23 cellular contexts compared by ENCODE assay signal in genomic region chr6:32716396-32716795, GRCh38. TPM values are rescaled to one million over a fixed set of nuclear protein-coding genes. Genes with fewer than 3 reads are reported as not detected.
A peak's percentile ranks its signal among the peaks of the same experiment; 100 is the strongest.
DNase-seq lines count a peak whose midpoint lies in the region; ATAC-seq and TF ChIP-seq lines count a peak whose summit lies in the region.
"Had no signal": no experiment of that assay in that cellular context is flagged by ENCODE, and none has a peak within 500 bp of the region (broad histone marks: within the 10 kb centered on the region; RNA-seq: fewer than 3 reads in every experiment).

No MANE protein-coding gene starts in this region.

- no peak overlapping the region for H4K91ac ChIP-seq in trophoblast cell (ENCODE audit: low read depth, low read length)

- H3K27ac ChIP-seq in HCT116 (ENCODE audit: low read depth, low read length) (no peak overlapping the region), SU-DHL-6 (ENCODE audit: low read depth, low read length) (no peak overlapping the region), trophoblast cell (ENCODE audit: low read depth, low read length) (no peak overlapping the region)
- H3K27ac ChIP-seq: BLaER1, Peyer's patch had no signal

- no peak for TF ChIP-seq POLR2A in HCT116 (IDR thresholded peaks at IDR 0.05; ENCODE audit: borderline replicate concordance, extremely low read depth, insufficient read depth, insufficient read length)

- H4K20me1 ChIP-seq in HCT116 (ENCODE audit: insufficient read depth) (no peaks in the 10 kb centered on the region), SU-DHL-6 (ENCODE audit: low read depth, low read length) (no peaks in the 10 kb centered on the region)
- H4K20me1 ChIP-seq: BLaER1 had no signal

- H3K23ac ChIP-seq in trophoblast cell (ENCODE audit: low read length) = no peak overlapping the region

- no peak overlapping the region for H4K12ac ChIP-seq in trophoblast cell (ENCODE audit: low read depth, low read length)

- CTCF ChIA-PET in HCT116 (lab: Charles Lee) = interaction anchor here (0.6 to 1.0 kb wide), 3 partner anchors 16 to 152 kb away, joined by 3 read pairs; partner anchors contain the start of gene TAP1

- WGBS in trophoblast cell (ENCODE audit: extremely low coverage, insufficient coverage, insufficient read length) = no CpG with 5 or more reads among the region's 3 CpGs

- no peak overlapping the region for H3K14ac ChIP-seq in trophoblast cell (ENCODE audit: low read length)

- H2BK120ac ChIP-seq in trophoblast cell (ENCODE audit: insufficient read depth, low read length, poor library complexity) = no peak overlapping the region

- H2BK12ac ChIP-seq in trophoblast cell (ENCODE audit: low read length) = no peak overlapping the region

- TF ChIP-seq CTCF in GM12872 (IDR thresholded peaks at IDR 0.05; ENCODE audit: insufficient read depth, low read depth, low read length) (peak; percentile 27; the same call in 1 of the 3 replicates), HCT116 (IDR thresholded peaks at IDR 0.05 in 2 of 3, conservative IDR thresholded peaks at IDR 0.05 in 1 of 3; ENCODE audit: borderline replicate concordance in 1 of 3, insufficient read depth in 1 of 3, low read depth in 2 of 3, low read length in 2 of 3) (peak in 2 of 3 experiments; percentile 24 to 40; a peak in 3 of 6 replicates), SU-DHL-6 (IDR thresholded peaks at IDR 0.05; ENCODE audit: insufficient read depth, low read length, poor library complexity, severe bottlenecking) (peak; percentile 17)

- DNase-seq in HCT116 (ENCODE audit: low read depth, low spot score) = no peak
- DNase-seq in trophoblast cell = peak; percentile 5 to 45
- no peak for DNase-seq in T1000 (lab: John Stamatoyannopoulos, UW)
- DNase-seq in DMS 273 treated with DMSO at 0.1 percent for 48 hours (lab: John Stamatoyannopoulos, UW) = no peak
- DNase-seq: ACHN; Caco-2; CD4-positive, alpha-beta memory T cell; Karpas-422; NCI-H1694; NCI-H2081; NCI-H2171; NCI-H446; NCI-H526; Peyer's patch; T-cell had no signal

- no peak overlapping the region for H3K9ac ChIP-seq in HCT116 (ENCODE audit: low read length)
- H3K9ac ChIP-seq in SU-DHL-6 (ENCODE audit: low read length) = no peak overlapping the region
- H3K9ac ChIP-seq in trophoblast cell (ENCODE audit: low read length) = no peak overlapping the region
- H3K9ac ChIP-seq: BLaER1 had no signal

- H2BK5ac ChIP-seq in trophoblast cell (ENCODE audit: low read depth, low read length, poor library complexity) = no peak overlapping the region

- no peak overlapping the region for H3K18ac ChIP-seq in trophoblast cell (ENCODE audit: low read length)

- H3K4me2 ChIP-seq in HCT116 (ENCODE audit: low read length) (no peak overlapping the region), SU-DHL-6 (ENCODE audit: low read depth, low read length, poor library complexity, severe bottlenecking) (no peak overlapping the region), trophoblast cell (ENCODE audit: low read length) (no peak overlapping the region)
- H3K4me2 ChIP-seq: BLaER1 had no signal

- no peak overlapping the region for H3K4ac ChIP-seq in trophoblast cell (ENCODE audit: low read depth, low read length)

- BruUV-seq in HCT116 (replicated peaks; lab: Mats Ljungman, UMichigan) = no TSS peak

- POLR2A ChIA-PET in HCT116 (lab: Charles Lee) = no interaction called here

- no peaks in the 10 kb centered on the region for H3K27me3 ChIP-seq in HCT116 (ENCODE audit: insufficient read depth, low read length)
- no peaks in the 10 kb centered on the region for H3K27me3 ChIP-seq in SU-DHL-6 (ENCODE audit: low read length)
- H3K27me3 ChIP-seq in trophoblast cell (ENCODE audit: insufficient read depth, low read length) = no peaks in the 10 kb centered on the region
- H3K27me3 ChIP-seq: BLaER1, Peyer's patch had no signal

- intact Hi-C loops in HCT116 (cut with micrococcal nuclease) = no loop called here

- H3K36me3 ChIP-seq in HCT116 (ENCODE audit: control insufficient read depth in 1 of 2, insufficient read depth in 2 of 2, low read length in 2 of 2) (no peaks in the 10 kb centered on the region), SU-DHL-6 (ENCODE audit: low read length) (no peaks in the 10 kb centered on the region), trophoblast cell (ENCODE audit: control insufficient read depth in 1 of 2, insufficient read depth in 2 of 2, low read length in 2 of 2) (no peaks in the 10 kb centered on the region)
- H3K36me3 ChIP-seq: BLaER1, Peyer's patch had no signal

- no peak overlapping the region for H3K4me3 ChIP-seq in HCT116 (replicated peaks in 1 of 2; ENCODE audit: low read depth in 1 of 2, low read length in 2 of 2)
- no peak overlapping the region for H3K4me3 ChIP-seq in SU-DHL-6 (ENCODE audit: insufficient read depth, low read length, poor library complexity, severe bottlenecking)
- no peak overlapping the region for H3K4me3 ChIP-seq in trophoblast cell (ENCODE audit: low read depth, low read length)
- H3K4me3 ChIP-seq: BLaER1, Peyer's patch had no signal

- H2AFZ ChIP-seq in HCT116 (ENCODE audit: low read depth, low read length, poor library complexity, severe bottlenecking) (no peak overlapping the region), SU-DHL-6 (ENCODE audit: low read depth, low read length, severe bottlenecking) (no peak overlapping the region), trophoblast cell (ENCODE audit: insufficient read depth, low read length, poor library complexity) (no peak overlapping the region)

- TF ChIP-seq RAD21 in HCT116 (IDR thresholded peaks at IDR 0.05; ENCODE audit: low read depth) = peak; percentile 37; the same call in 1 of the 2 replicates

- no peaks in the 10 kb centered on the region for H3K9me3 ChIP-seq in HCT116 (ENCODE audit: control insufficient read depth in 1 of 2, insufficient read depth in 1 of 2, low read depth in 1 of 2, low read length in 2 of 2)
- H3K9me3 ChIP-seq in SU-DHL-6 (ENCODE audit: insufficient read depth, low read length) = no peaks in the 10 kb centered on the region
- H3K9me3 ChIP-seq in trophoblast cell (ENCODE audit: insufficient read depth, low read depth, low read length) = no peaks in the 10 kb centered on the region
- H3K9me3 ChIP-seq: BLaER1, Caco-2, Peyer's patch had no signal

- H3K4me1 ChIP-seq in HCT116 (ENCODE audit: control insufficient read depth in 1 of 2, insufficient read depth in 2 of 2, low read length in 2 of 2) = no peaks in the 10 kb centered on the region
- H3K4me1 ChIP-seq in trophoblast cell (ENCODE audit: control insufficient read depth in 1 of 2, insufficient read depth in 2 of 2, low read length in 2 of 2) = no peaks in the 10 kb centered on the region
- H3K4me1 ChIP-seq: BLaER1, Caco-2, Peyer's patch had no signal

- H4K8ac ChIP-seq in trophoblast cell (ENCODE audit: low read depth, low read length) = no peak overlapping the region

- ATAC-seq in HCT116 (peak; percentile 66), HG03565 (IDR thresholded peaks at IDR 0.05; ENCODE audit: unreplicated experiment) (no peak)
- ATAC-seq: SK-N-SH treated with all-trans-retinoic acid at 6 μM for 48 hours, T-cell had no signal

- H3K79me2 ChIP-seq in HCT116 (ENCODE audit: insufficient read depth, low read length) (no peaks in the 10 kb centered on the region), SU-DHL-6 (ENCODE audit: insufficient read depth, low read length) (no peaks in the 10 kb centered on the region), trophoblast cell (ENCODE audit: control insufficient read depth, insufficient read depth, low read length, poor library complexity) (no peaks in the 10 kb centered on the region)

- H3F3A ChIP-seq in SU-DHL-6 (ENCODE audit: insufficient read depth) = no peaks in the 10 kb centered on the region

- RAD21 ChIA-PET in HCT116 (lab: Charles Lee; ENCODE audit: low non-redundant PET in 1 of 2, low total read pairs in 2 of 2, uncharacterized antibody in 2 of 2, unreplicated experiment in 2 of 2) = interaction anchor here in 1 of 2 experiments (0.5 kb wide), 1 partner anchor 284 kb away, joined by 3 read pairs; no protein-coding TSS in a partner anchor

- H3K79me1 ChIP-seq in trophoblast cell (ENCODE audit: low read length) = no peaks in the 10 kb centered on the region

- H3K9me2 ChIP-seq in HCT116 (ENCODE audit: insufficient read depth) = no peaks in the 10 kb centered on the region
- H3K9me2 ChIP-seq in SU-DHL-6 (replicated peaks; ENCODE audit: insufficient read depth, low read length) = no peaks in the 10 kb centered on the region

- no peak overlapping the region for H2AK5ac ChIP-seq in trophoblast cell (ENCODE audit: low read length)

TF ChIP-seq in HCT116, 20 proteins besides CTCF, POLR2A, EP300 and RAD21:
- no peak for TF ChIP-seq CEBPB (IDR thresholded peaks at IDR 0.05; ENCODE audit: low read depth)
- no peak for TF ChIP-seq FOSL1 (IDR thresholded peaks at IDR 0.05; ENCODE audit: low read depth)
- no peak for TF ChIP-seq ELF1 (IDR thresholded peaks at IDR 0.05; ENCODE audit: borderline replicate concordance, low read depth)
- TF ChIP-seq JUND (IDR thresholded peaks at IDR 0.05) = no peak
- no peak for TF ChIP-seq EZH2phosphoT487 (IDR thresholded peaks at IDR 0.05; ENCODE audit: borderline replicate concordance)
- no peak for TF ChIP-seq SP1 (IDR thresholded peaks at IDR 0.05; ENCODE audit: low read depth)
- TF ChIP-seq CBX3 (IDR thresholded peaks at IDR 0.05; ENCODE audit: low read depth) = no peak
- no peak for TF ChIP-seq ATF3 (IDR thresholded peaks at IDR 0.05)
- TF ChIP-seq POLR2AphosphoS5 (IDR thresholded peaks at IDR 0.05; ENCODE audit: low read depth, low read length) = no peak
- TF ChIP-seq MAX (IDR thresholded peaks at IDR 0.05) = no peak
TF ChIP-seq in HCT116: peak in this region for 0.

RNA-seq across cellular contexts. Expression of gene HLA-DQA2, which starts 24.8 kb away (rescaled TPM):
- not detected for total RNA-seq in HCT116 (2021; ENCODE audit: unreplicated experiment)
- polyA plus RNA-seq in HCT116 (2012) = not detected in 2 replicates
- polyA plus RNA-seq in trophoblast cell (2013) = not detected in 2 replicates
- total RNA-seq: Caco-2; CD4-positive, alpha-beta memory T cell; Daoy; H1; MCF 10A had no signal
- polyA plus RNA-seq: H1 had no signal

RNA-seq across cellular contexts. Expression of gene HLA-DQB2, which starts 46.9 kb away (rescaled TPM):
- 1.8 TPM for total RNA-seq in HCT116 (2021; ENCODE audit: unreplicated experiment)
- polyA plus RNA-seq in HCT116 (2012) = 0.31 and 0.51 TPM in 2 replicates
- not detected in 2 replicates for polyA plus RNA-seq in trophoblast cell (2013)
- total RNA-seq: Caco-2; CD4-positive, alpha-beta memory T cell; Daoy; H1; MCF 10A; Peyer's patch had no signal
- polyA plus RNA-seq: H1 had no signal

RNA-seq across cellular contexts. Expression of gene HLA-DQB1, which starts 49.9 kb away (rescaled TPM):
- 2.1 TPM for total RNA-seq in HCT116 (2021; ENCODE audit: unreplicated experiment)
- polyA plus RNA-seq in HCT116 (2012) = 3.4 and 4.7 TPM in 2 replicates
- 0.14 and 0.15 TPM in 2 replicates for polyA plus RNA-seq in trophoblast cell (2013)
- total RNA-seq: Caco-2, MCF 10A had no signal

Comparison
In these comparisons a context has a peak if more than half of its experiments do, and no peak if none do; other contexts are left out.
1. DNase-seq: peak in trophoblast cell (2 of 2); none in HCT116 (single experiment), T1000 (single experiment) and DMS 273 treated with DMSO at 0.1 percent for 48 hours (single experiment).
2. Peak in every context shown above with its lines, with median percentiles within 50 percentile points of each other: CTCF ChIP-seq.